In the genomic region with DNA sequence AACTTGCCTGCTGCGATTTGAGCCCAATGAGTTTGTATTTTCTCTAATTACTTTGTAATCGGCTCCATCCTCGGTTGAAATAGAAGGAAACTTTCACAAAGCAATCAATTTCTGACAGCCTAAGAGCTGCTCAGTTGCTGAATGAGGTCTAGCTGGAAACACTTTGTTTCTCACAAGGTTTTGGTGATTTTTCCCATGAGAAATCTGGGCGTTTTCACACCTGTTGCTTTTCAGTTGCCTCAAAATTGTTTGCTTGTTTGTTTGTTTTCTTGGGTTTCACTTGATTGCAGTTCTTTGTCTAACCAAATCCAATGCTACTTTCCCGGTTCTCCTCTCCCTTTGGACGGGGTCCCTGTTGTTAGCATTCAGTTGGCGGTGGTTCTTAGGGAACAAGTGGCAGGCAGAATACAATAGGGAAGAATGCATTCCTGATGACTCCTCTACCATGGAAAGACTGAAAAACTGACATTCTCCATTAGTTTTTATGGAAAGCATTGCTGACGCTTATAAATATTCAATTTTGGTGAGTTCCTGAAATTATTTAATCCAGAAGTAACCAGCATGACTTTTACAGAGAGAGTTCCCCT, we compare ENCODE assay signal across 10 cellular contexts.
DNase-seq lines count a peak whose midpoint lies in the region; ATAC-seq, FAIRE-seq and TF ChIP-seq lines count a peak whose summit lies in the region.
"Had no signal": no experiment of that assay in that cellular context is flagged by ENCODE, and none has a peak within 500 bp of the region (broad histone marks: within the 10 kb centered on the region; RNA-seq: fewer than 3 reads in every experiment).

No MANE protein-coding gene starts in this region.

- H3K23ac ChIP-seq in neuronal stem cell (ENCODE audit: low read depth, low read length, poor library complexity) = no peak overlapping the region

- H3K27me3 ChIP-seq in neuronal stem cell (ENCODE audit: control insufficient read depth in 3 of 3, insufficient read depth in 3 of 3, low read depth in 1 of 3, low read length in 3 of 3) = no peaks in the 10 kb centered on the region

- H3K4me3 ChIP-seq in fibroblast of the aortic adventitia (ENCODE audit: low read depth, low read length) = peak overlapping the region; percentile 76
- peak overlapping the region; percentile 76 to 86 for H3K4me3 ChIP-seq in neuronal stem cell (ENCODE audit: low read length in 2 of 2)

- DNase-seq in AG08396 (ENCODE audit: low spot score) (peak; percentile 41), RCC 7860 (ENCODE audit: low spot score) (peak; percentile 41), fibroblast of the aortic adventitia (ENCODE audit: low read depth) (peak; percentile 58), neuronal stem cell (ENCODE audit: low spot score) (peak; percentile 72), HT-29 (ENCODE audit: low spot score) (no peak)
- no peak for DNase-seq in stimulated activated CD4-positive, alpha-beta T cell treated with anti-CD3 and anti-CD28 coated beads, Interleukin-2, amount 100 ng/mL, for 48 hours
- no peak for DNase-seq in activated CD4-positive, alpha-beta T cell treated with anti-CD3 and anti-CD28 coated beads, Interleukin-2, amount 50 U/mL, for 1 hour
- DNase-seq: activated gamma-delta T cell treated with Interleukin-2 at 50 U/mL for 16 hours, DND-41 had no signal

- H3K9ac ChIP-seq in neuronal stem cell (ENCODE audit: low read depth, low read length, poor library complexity) = no peak overlapping the region

- no peak overlapping the region for H3K14ac ChIP-seq in neuronal stem cell (ENCODE audit: low read length)

- H3K27ac ChIP-seq in neuronal stem cell (replicated peaks; ENCODE audit: low read length) = peak overlapping the region; percentile 99

- no peak for FAIRE-seq in RCC 7860 (lab: Jason Lieb, UNC)

- no peak overlapping the region for H2BK120ac ChIP-seq in neuronal stem cell (ENCODE audit: low read depth, low read length)

- H3K4me2 ChIP-seq in neuronal stem cell (ENCODE audit: insufficient read depth, low read length, poor library complexity, severe bottlenecking) = peak overlapping the region; percentile 83

- no peak overlapping the region for H4K91ac ChIP-seq in neuronal stem cell (ENCODE audit: low read depth, low read length, poor library complexity)

- WGBS in neuronal stem cell (ENCODE audit: extremely low coverage in 2 of 2, insufficient read length in 2 of 2, insufficient replicate concordance in 1 of 2), 2 donors = no CpG with 5 or more reads among the region's 8 CpGs

- no peak overlapping the region for H2AK5ac ChIP-seq in neuronal stem cell (ENCODE audit: low read depth, low read length)

- peaks cover 0 to 3% of the 10 kb centered on the region in 2 donors for H3K36me3 ChIP-seq in neuronal stem cell (replicated peaks in 1 of 2; ENCODE audit: control insufficient read depth in 2 of 2, insufficient read depth in 2 of 2, low read length in 2 of 2)

- peaks cover 4% of the 10 kb centered on the region for H3K79me1 ChIP-seq in neuronal stem cell (ENCODE audit: low read depth, low read length)

- peak overlapping the region; percentile 94 for H2AFZ ChIP-seq in neuronal stem cell (ENCODE audit: low read length)

- H4K8ac ChIP-seq in neuronal stem cell (ENCODE audit: low read depth, low read length) = no peak overlapping the region

- H2BK5ac ChIP-seq in neuronal stem cell (ENCODE audit: low read length) = no peak overlapping the region

- no peak for ATAC-seq in HG02970 (IDR thresholded peaks at IDR 0.05; ENCODE audit: low FRiP score, unreplicated experiment)

- peaks cover 12 to 13% of the 10 kb centered on the region in 2 donors for H3K4me1 ChIP-seq in neuronal stem cell (ENCODE audit: control insufficient read depth in 2 of 2, insufficient read depth in 1 of 2, low read depth in 1 of 2, low read length in 2 of 2)

- no peak overlapping the region for H2BK15ac ChIP-seq in neuronal stem cell (ENCODE audit: low read length)

- TF ChIP-seq CTCF in fibroblast of the aortic adventitia (IDR thresholded peaks at IDR 0.05; ENCODE audit: insufficient read depth, low read length) = no peak

- H3K4ac ChIP-seq in neuronal stem cell (ENCODE audit: low read length) = no peak overlapping the region

- no peak overlapping the region for H3K18ac ChIP-seq in neuronal stem cell (ENCODE audit: low read length)

- H2BK12ac ChIP-seq in neuronal stem cell (ENCODE audit: low read length) = no peak overlapping the region

- no peaks in the 10 kb centered on the region for H3K9me3 ChIP-seq in neuronal stem cell (replicated peaks in 1 of 2; ENCODE audit: control insufficient read depth in 2 of 2, insufficient read depth in 1 of 2, low read depth in 1 of 2, low read length in 2 of 2)

Comparison
In these comparisons a context has a peak if more than half of its experiments do, and no peak if none do; other contexts are left out.
1. DNase-seq: peak in AG08396 (single experiment), RCC 7860 (single experiment), fibroblast of the aortic adventitia (single experiment) and neuronal stem cell (single experiment); none in stimulated activated CD4-positive, alpha-beta T cell treated with anti-CD3 and anti-CD28 coated beads, Interleukin-2, amount 100 ng/mL, for 48 hours (0 of 2), activated CD4-positive, alpha-beta T cell treated with anti-CD3 and anti-CD28 coated beads, Interleukin-2, amount 50 U/mL, for 1 hour (single experiment) and HT-29 (single experiment).